ENCODE assay signal across 8 cellular contexts in genomic region chr14:20455355-20456300, GRCh38. TPM values are rescaled to one million over a fixed set of nuclear protein-coding genes. Genes with fewer than 3 reads are reported as not detected.
DNase-seq lines count a peak whose midpoint lies in the region; ATAC-seq, FAIRE-seq and TF ChIP-seq lines count a peak whose summit lies in the region.

No MANE protein-coding gene starts in this region.

- peak; percentile 36; the same call in 1 of the 2 replicates for TF ChIP-seq POLR2A in GM12892 (IDR thresholded peaks at IDR 0.05; ENCODE audit: low read depth, low read length)

- in situ Hi-C loops in astrocyte of the spinal cord (cut with HindIII; ENCODE audit: low sequenced_read_pairs): no loop called here

- peaks cover 2% of the 10 kb centered on the region for H3K36me3 ChIP-seq in kidney epithelial cell (ENCODE audit: control insufficient read depth, insufficient read depth, low read length)

- TF ChIP-seq CTCF in astrocyte of the spinal cord (IDR thresholded peaks at IDR 0.05; ENCODE audit: low read depth, low read length) (no peak), kidney epithelial cell (IDR thresholded peaks at IDR 0.05; ENCODE audit: insufficient read depth, low read length, poor library complexity, severe bottlenecking) (no peak)

- H3K4me3 ChIP-seq in astrocyte of the spinal cord (ENCODE audit: low read depth, low read length) (peak overlapping the region; percentile 95), kidney epithelial cell (ENCODE audit: low read depth, low read length) (peak overlapping the region; percentile 69)

- no peak for FAIRE-seq in GM12892 (lab: Jason Lieb, UNC)

- DNase-seq in AG20443 (ENCODE audit: low spot score): peak; percentile 77
- DNase-seq in GM12892 (ENCODE audit: insufficient read length): no peak
- peak; percentile 98 for DNase-seq in NCI-H2227 treated with DMSO at 0.1 percent for 48 hours (lab: John Stamatoyannopoulos, UW)
- no peak for DNase-seq in astrocyte of the spinal cord (ENCODE audit: low read depth, low spot score)
- DNase-seq in kidney epithelial cell (ENCODE audit: low read depth): no peak
- DNase-seq in NCI-H524 treated with DMSO at 0.1 percent for 48 hours (lab: John Stamatoyannopoulos, UW): no peak

- H3K27ac ChIP-seq in temporal lobe (ENCODE audit: low read depth, low read length): peak overlapping the region; percentile 90

- ATAC-seq in HG02852 (IDR thresholded peaks at IDR 0.05; ENCODE audit: unreplicated experiment): peak; percentile 54

- H3K27me3 ChIP-seq in kidney epithelial cell (ENCODE audit: control insufficient read depth, insufficient read depth, low read length): no peaks in the 10 kb centered on the region

RNA-seq across cellular contexts. Expression of gene APEX1, which starts 0.6 kb away (rescaled TPM):
- polyA plus RNA-seq in GM12892 (2012; ENCODE audit: missing spikeins): 308 TPM
- total RNA-seq in kidney epithelial cell: 297 and 328 TPM in 2 replicates
- 49.7 TPM for total RNA-seq in temporal lobe

RNA-seq across cellular contexts. Expression of gene OSGEP, which starts 1.0 kb away (rescaled TPM):
- polyA plus RNA-seq in GM12892 (2012; ENCODE audit: missing spikeins): 41.4 TPM
- total RNA-seq in kidney epithelial cell (46.6 and 61.1 TPM in 2 replicates), temporal lobe (26.3 TPM)

RNA-seq across cellular contexts. Expression of gene PIP4P1, which starts 5.6 kb away (rescaled TPM):
- 26.1 TPM for polyA plus RNA-seq in GM12892 (2012; ENCODE audit: missing spikeins)
- total RNA-seq in kidney epithelial cell (25.1 and 25.9 TPM in 2 replicates), temporal lobe (16.5 TPM)

RNA-seq across cellular contexts. Expression of gene PNP, which starts 13.6 kb away (rescaled TPM):
- 77.8 TPM for polyA plus RNA-seq in GM12892 (2012; ENCODE audit: missing spikeins)
- total RNA-seq in kidney epithelial cell: 96.5 and 98.0 TPM in 2 replicates
- 3.9 TPM for total RNA-seq in temporal lobe

RNA-seq across cellular contexts. Expression of gene KLHL33, which starts 19.7 kb away (rescaled TPM):
- polyA plus RNA-seq in GM12892 (2012; ENCODE audit: missing spikeins): 0.06 TPM
- total RNA-seq in kidney epithelial cell (0.08 TPM in 1 of 2 replicates, not detected in the other), temporal lobe (0.25 TPM)

Comparison
In these comparisons a context has a peak if more than half of its experiments do, and no peak if none do; other contexts are left out.
1. DNase-seq: peak in AG20443 (single experiment) and NCI-H2227 treated with DMSO at 0.1 percent for 48 hours (single experiment); none in GM12892 (single experiment), astrocyte of the spinal cord (single experiment), kidney epithelial cell (single experiment) and NCI-H524 treated with DMSO at 0.1 percent for 48 hours (single experiment).